Comparison of ENCODE assay signal across 12 cellular contexts in genomic region chr6:13406781-13407180, GRCh38.
A peak's percentile ranks its signal among the peaks of the same experiment; 100 is the strongest.
DNase-seq lines count a peak whose midpoint lies in the region; ATAC-seq and TF ChIP-seq lines count a peak whose summit lies in the region.
"Had no signal": no experiment of that assay in that cellular context is flagged by ENCODE, and none has a peak within 500 bp of the region (broad histone marks: within the 10 kb centered on the region; RNA-seq: fewer than 3 reads in every experiment).

No MANE protein-coding gene starts in this region.

- no peak overlapping the region for H3K14ac ChIP-seq in H9 (ENCODE audit: insufficient read depth, low read length)

- H3K27ac Mint-ChIP-seq in H9, result peak overlapping the region in 1 of 3 experiments; percentile 4; a peak in 1 of 7 replicates
- H3K27ac Mint-ChIP-seq: activated naive CD8-positive, alpha-beta T cell had no signal

- H3K79me2 ChIP-seq in H9 (ENCODE audit: insufficient read depth, low read length), result no peaks in the 10 kb centered on the region

- TF ChIP-seq POLR2A in breast epithelium (IDR thresholded peaks at IDR 0.05), result no peak

- H2BK12ac ChIP-seq in H9 (ENCODE audit: insufficient read length, low read depth, low read length), result no peak overlapping the region

- no CpG with 5 or more reads among the region's 1 CpG for WGBS in H9 (ENCODE audit: extremely low coverage, insufficient read length, low lambda C conversion rate)

- H2BK15ac ChIP-seq in H9 (ENCODE audit: low read depth, low read length), result no peak overlapping the region

- H3K4me1 ChIP-seq in breast epithelium, result peaks cover 4 to 5% of the 10 kb centered on the region in 2 donors
- H3K4me1 ChIP-seq in H9 (ENCODE audit: insufficient read depth, low read length), result peaks cover 6% of the 10 kb centered on the region; the same call in 1 of the 2 replicates

- H3K9me3 Mint-ChIP-seq in H9, result no peaks in the 10 kb centered on the region
- H3K9me3 Mint-ChIP-seq: naive B cell had no signal

- peak overlapping the region; percentile 81 to 86 for H3K27ac ChIP-seq in breast epithelium
- peak overlapping the region; percentile 86 for H3K27ac ChIP-seq in temporal lobe (ENCODE audit: low read depth, low read length)
- no peak overlapping the region for H3K27ac ChIP-seq in H9 (ENCODE audit: insufficient read length, low read depth, low read length)

- H3K36me3 ChIP-seq in breast epithelium, result no peaks in the 10 kb centered on the region

- no peak overlapping the region for H2AK5ac ChIP-seq in H9 (ENCODE audit: insufficient read length, low read length)

- no peak overlapping the region for H2BK5ac ChIP-seq in H9 (ENCODE audit: insufficient read length, low read length)

- no peak overlapping the region for H3K9ac ChIP-seq in H9 (ENCODE audit: extremely low read depth, insufficient read length, low read length)

- no peaks in the 10 kb centered on the region for H3K23me2 ChIP-seq in H9 (ENCODE audit: insufficient read length, low read depth, low read length, poor library complexity, severe bottlenecking)

- H3K4me3 Mint-ChIP-seq in H9, result no peak overlapping the region
- H3K4me3 Mint-ChIP-seq: activated naive CD8-positive, alpha-beta T cell; naive B cell had no signal

- no peak overlapping the region for H3K4ac ChIP-seq in H9 (ENCODE audit: low read depth, low read length)

- ATAC-seq in left lobe of liver, result peak; percentile 37
- ATAC-seq in HG03432 (IDR thresholded peaks at IDR 0.05; ENCODE audit: unreplicated experiment), result no peak

- H2BK20ac ChIP-seq in H9 (ENCODE audit: low read depth, low read length, poor library complexity, severe bottlenecking), result no peak overlapping the region

- no peak overlapping the region for H4K5ac ChIP-seq in H9 (ENCODE audit: insufficient read length, low read depth, low read length)

- H3K56ac ChIP-seq in H9 (ENCODE audit: insufficient read length, low read depth, low read length), result no peak overlapping the region

- H3T11ph ChIP-seq in H9 (ENCODE audit: low read length), result no peak overlapping the region

- peaks cover 2% of the 10 kb centered on the region; the same call in 1 of the 2 replicates for H3K27me3 Mint-ChIP-seq in H9 (ENCODE audit: low read depth)
- H3K27me3 Mint-ChIP-seq: activated naive CD8-positive, alpha-beta T cell; naive B cell had no signal

- no peak overlapping the region for H3K4me2 ChIP-seq in H9 (ENCODE audit: insufficient read depth, insufficient read length, low read length)

- H4K20me1 ChIP-seq in H9 (ENCODE audit: control insufficient read depth, insufficient read depth, insufficient read length), result no peaks in the 10 kb centered on the region

- DNase-seq in DMS53 (lab: John Stamatoyannopoulos, UW) (peak; percentile 22), DMS53 treated with DMSO at 0.1 percent for 48 hours (lab: John Stamatoyannopoulos, UW; ENCODE audit: unreplicated experiment) (no peak), breast epithelium (ENCODE audit: low spot score in 2 of 2) (no peak), left lobe of liver (ENCODE audit: low spot score) (peak; percentile 44), H9 (no peak)
- DNase-seq in activated CD8-positive, alpha-beta memory T cell treated with anti-CD3 and anti-CD28 coated beads for 24 hours, result no peak
- DNase-seq: 8988T, naive B cell, NCI-H2081 treated with DMSO at 0.1 percent for 48 hours had no signal

- H4K91ac ChIP-seq in H9 (ENCODE audit: insufficient read length, low read depth, low read length), result no peak overlapping the region

- H3K4me3 ChIP-seq in breast epithelium, result no peak overlapping the region

- H3K79me1 ChIP-seq in H9 (ENCODE audit: insufficient read depth, low read depth, low read length, poor library complexity, severe bottlenecking), result no peaks in the 10 kb centered on the region

- peaks cover 10 to 15% of the 10 kb centered on the region in 2 experiments; a peak in 3 of 4 replicates for H3K4me1 Mint-ChIP-seq in H9

- no peak overlapping the region for H3K18ac ChIP-seq in H9 (ENCODE audit: insufficient read length, low read depth, low read length)

- H3K27me3 ChIP-seq in breast epithelium (no peaks in the 10 kb centered on the region), H9 (ENCODE audit: insufficient read depth, low read length) (no peaks in the 10 kb centered on the region)

- no peak overlapping the region for H3K23ac ChIP-seq in H9 (ENCODE audit: insufficient read length, low read depth, low read length)

- H2AFZ ChIP-seq in H9 (ENCODE audit: low read length), result no peak overlapping the region

- intact Hi-C loops in breast epithelium (cut with DNase I; ENCODE audit: low total_unique reads), result loop anchor here (1.0 kb wide), 1 partner anchor 23 kb away; no protein-coding TSS in a partner anchor

- no peaks in the 10 kb centered on the region for H3K9me3 ChIP-seq in breast epithelium
- no peaks in the 10 kb centered on the region for H3K9me3 ChIP-seq in H9 (ENCODE audit: control insufficient read depth, low read depth, low read length)

- no peak overlapping the region for H4K8ac ChIP-seq in H9 (replicated peaks; ENCODE audit: insufficient read length, low read depth, low read length)

- TF ChIP-seq CTCF in breast epithelium (IDR thresholded peaks at IDR 0.05), result no peak
- TF ChIP-seq CTCF in H9 (conservative IDR thresholded peaks at IDR 0.05), result no peak

- H2BK120ac ChIP-seq in H9 (ENCODE audit: low read depth, low read length, poor library complexity, severe bottlenecking), result no peak overlapping the region

- no peaks in the 10 kb centered on the region for H3K36me3 Mint-ChIP-seq in H9 (ENCODE audit: insufficient read depth in 1 of 3, low read depth in 3 of 3)
- H3K36me3 Mint-ChIP-seq: activated naive CD8-positive, alpha-beta T cell; naive B cell had no signal

Comparison
In these comparisons a context has a peak if more than half of its experiments do, and no peak if none do; other contexts are left out.
1. DNase-seq: peak in DMS53 (single experiment) and left lobe of liver (single experiment); none in DMS53 treated with DMSO at 0.1 percent for 48 hours (single experiment), breast epithelium (0 of 2), H9 (single experiment) and activated CD8-positive, alpha-beta memory T cell treated with anti-CD3 and anti-CD28 coated beads for 24 hours (single experiment).